10 cellular contexts compared by ENCODE assay signal in genomic region chr10:88849224-88849623, GRCh38. TPM values are rescaled to one million over a fixed set of nuclear protein-coding genes. Genes with fewer than 3 reads are reported as not detected.
DNase-seq lines count a peak whose midpoint lies in the region; ATAC-seq lines count a peak whose summit lies in the region.
"Had no signal": no experiment of that assay in that cellular context is flagged by ENCODE, and none has a peak within 500 bp of the region (broad histone marks: within the 10 kb centered on the region; RNA-seq: fewer than 3 reads in every experiment).

No MANE protein-coding gene starts in this region.

- no peak overlapping the region for H3K4me3 Mint-ChIP-seq in activated T-cell treated with anti-CD3 and anti-CD28 coated beads, Interleukin-2, amount 50 U/mL, for 4 hours
- no peak overlapping the region for H3K4me3 Mint-ChIP-seq in stimulated activated naive CD8-positive, alpha-beta T cell treated with anti-CD3 and anti-CD28 coated beads, Interleukin-15, Interleukin-2, amounts not matched to agents 100 ng/mL and 50 ng/mL, for 24 hours

- H3K9me3 Mint-ChIP-seq in activated T-cell treated with anti-CD3 and anti-CD28 coated beads, Interleukin-2, amount 50 U/mL, for 4 hours: no peaks in the 10 kb centered on the region
- H3K9me3 Mint-ChIP-seq in stimulated activated naive CD8-positive, alpha-beta T cell treated with anti-CD3 and anti-CD28 coated beads, Interleukin-15, Interleukin-2, amounts not matched to agents 100 ng/mL and 50 ng/mL, for 24 hours: no peaks in the 10 kb centered on the region
- H3K9me3 Mint-ChIP-seq: activated naive CD8-positive, alpha-beta T cell treated with anti-CD3 and anti-CD28 coated beads, Interleukin-2, amount 10 ng/mL, durations not matched to agents 7 days and 5 days had no signal

- peaks cover 4% of the 10 kb centered on the region for H3K27me3 Mint-ChIP-seq in activated T-cell treated with anti-CD3 and anti-CD28 coated beads, Interleukin-2, amount 50 U/mL, for 4 hours (ENCODE audit: low read depth)
- H3K27me3 Mint-ChIP-seq in stimulated activated naive CD8-positive, alpha-beta T cell treated with anti-CD3 and anti-CD28 coated beads, Interleukin-15, Interleukin-2, amounts not matched to agents 100 ng/mL and 50 ng/mL, for 24 hours: peaks cover 6% of the 10 kb centered on the region
- H3K27me3 Mint-ChIP-seq: activated naive CD8-positive, alpha-beta T cell treated with anti-CD3 and anti-CD28 coated beads, Interleukin-2, amount 10 ng/mL, durations not matched to agents 7 days and 5 days had no signal

- intact Hi-C loops in left colon (cut with DNase I, micrococcal nuclease): loop anchor here in 1 of 2 donors (10.0 kb wide), 1 partner anchor 156 kb away; no protein-coding TSS in a partner anchor

- H3K4me1 Mint-ChIP-seq in activated T-cell treated with anti-CD3 and anti-CD28 coated beads, Interleukin-2, amount 50 U/mL, for 4 hours (ENCODE audit: low read depth): peaks cover 12% of the 10 kb centered on the region
- H3K4me1 Mint-ChIP-seq in stimulated activated naive CD8-positive, alpha-beta T cell treated with anti-CD3 and anti-CD28 coated beads, Interleukin-15, Interleukin-2, amounts not matched to agents 100 ng/mL and 50 ng/mL, for 24 hours (ENCODE audit: low read depth): peaks cover 27% of the 10 kb centered on the region

- no peaks in the 10 kb centered on the region for H3K36me3 Mint-ChIP-seq in activated T-cell treated with anti-CD3 and anti-CD28 coated beads, Interleukin-2, amount 50 U/mL, for 4 hours (ENCODE audit: insufficient read depth)
- H3K36me3 Mint-ChIP-seq in stimulated activated naive CD8-positive, alpha-beta T cell treated with anti-CD3 and anti-CD28 coated beads, Interleukin-15, Interleukin-2, amounts not matched to agents 100 ng/mL and 50 ng/mL, for 24 hours (ENCODE audit: low read depth): no peaks in the 10 kb centered on the region
- H3K36me3 Mint-ChIP-seq: activated naive CD8-positive, alpha-beta T cell treated with anti-CD3 and anti-CD28 coated beads, Interleukin-2, amount 10 ng/mL, durations not matched to agents 7 days and 5 days had no signal

- peak; percentile 54 to 65 for ATAC-seq in activated T-cell treated with anti-CD3 and anti-CD28 coated beads, Interleukin-2, amount 50 U/mL, for 4 hours
- ATAC-seq in esophagus mucosa (peak; percentile 3), left colon (no peak), HG03457 (IDR thresholded peaks at IDR 0.05; ENCODE audit: unreplicated experiment) (no peak)

- no peak for DNase-seq in activated T-cell treated with anti-CD3 and anti-CD28 coated beads, Interleukin-2, amount 50 U/mL, for 4 hours
- DNase-seq in activated T-cell treated with anti-CD3 and anti-CD28 coated beads for 4 hours (no peak), RPMI7951 (ENCODE audit: low read depth) (peak; percentile 3), left colon (no peak), NCI-H82 (lab: John Stamatoyannopoulos, UW) (no peak)
- DNase-seq: activated naive CD8-positive, alpha-beta T cell treated with anti-CD3 and anti-CD28 coated beads, Interleukin-2, amount 10 ng/mL, durations not matched to agents 7 days and 5 days; lower lobe of right lung had no signal

- peak overlapping the region; percentile 59 for H3K27ac Mint-ChIP-seq in stimulated activated naive CD8-positive, alpha-beta T cell treated with anti-CD3 and anti-CD28 coated beads, Interleukin-15, Interleukin-2, amounts not matched to agents 100 ng/mL and 50 ng/mL, for 24 hours

RNA-seq across cellular contexts. Expression of gene ANKRD22, which starts 2.4 kb away (rescaled TPM):
- total RNA-seq in activated T-cell treated with anti-CD3 and anti-CD28 coated beads, Interleukin-2, amount 50 U/mL, for 4 hours: under 1 TPM in 1 of 3 donors, not detected in 2; 0.24 TPM
- total RNA-seq in RPMI7951 (2014; rRNA removed; shearing (Covaris generic)): not detected in 2 replicates
- total RNA-seq in esophagus mucosa: 32.9 TPM
- total RNA-seq in left colon: 10 to 100 TPM; 13.7 to 21.6 TPM
- total RNA-seq: activated naive CD8-positive, alpha-beta T cell treated with anti-CD3 and anti-CD28 coated beads, Interleukin-2, amount 10 ng/mL, durations not matched to agents 7 days and 5 days had no signal

RNA-seq across cellular contexts. Expression of gene STAMBPL1, which starts 30.8 kb away (rescaled TPM):
- 10 to 100 TPM; 15.1 to 24.7 (median 19.4) TPM for total RNA-seq in activated T-cell treated with anti-CD3 and anti-CD28 coated beads, Interleukin-2, amount 50 U/mL, for 4 hours
- total RNA-seq in RPMI7951 (2014; rRNA removed; shearing (Covaris generic)): 38.7 and 41.3 TPM in 2 replicates
- 2.5 TPM for total RNA-seq in esophagus mucosa
- total RNA-seq in left colon: 10 to 100 TPM; 14.8 to 22.4 TPM

RNA-seq across cellular contexts. Expression of gene LIPM, which starts 46.7 kb away (rescaled TPM):
- total RNA-seq in activated T-cell treated with anti-CD3 and anti-CD28 coated beads, Interleukin-2, amount 50 U/mL, for 4 hours: not detected
- not detected in 2 replicates for total RNA-seq in RPMI7951 (2014; rRNA removed; shearing (Covaris generic))
- total RNA-seq in esophagus mucosa (not detected), left colon (not detected)
- total RNA-seq: activated naive CD8-positive, alpha-beta T cell treated with anti-CD3 and anti-CD28 coated beads, Interleukin-2, amount 10 ng/mL, durations not matched to agents 7 days and 5 days; lower lobe of right lung had no signal

Comparison
In these comparisons a context has a peak if more than half of its experiments do, and no peak if none do; other contexts are left out.
1. ATAC-seq: peak in activated T-cell treated with anti-CD3 and anti-CD28 coated beads, Interleukin-2, amount 50 U/mL, for 4 hours (2 of 2) and esophagus mucosa (single experiment); none in left colon (single experiment) and HG03457 (single experiment).
2. RNA of gene ANKRD22, which starts 2.4 kb away (total RNA-seq): 32.9 TPM in esophagus mucosa (single experiment) and 13.7 to 21.6 TPM in left colon; 0.24 TPM in activated T-cell treated with anti-CD3 and anti-CD28 coated beads, Interleukin-2, amount 50 U/mL, for 4 hours and not detected in RPMI7951; every median in the first group is over 10 times any median in the second.